27 cellular contexts compared by ENCODE assay signal in genomic region chr11:90836031-90836430, GRCh38.
"Had no signal": no experiment of that assay in that cellular context is flagged by ENCODE, and none has a peak within 500 bp of the region (broad histone marks: within the 10 kb centered on the region; RNA-seq: fewer than 3 reads in every experiment).

No MANE protein-coding gene starts in this region.

- H3K36me3 Mint-ChIP-seq: activated naive CD4-positive, alpha-beta T cell treated with anti-CD3 and anti-CD28 coated beads, Interleukin-2, amount 10 ng/mL, durations not matched to agents 7 days and 5 days; activated naive CD4-positive, alpha-beta T cell treated with anti-CD3 and anti-CD28 coated beads, Interleukin-2, amount 50 U/mL, for 72 hours; activated naive CD8-positive, alpha-beta T cell treated with anti-CD3 and anti-CD28 coated beads, Interleukin-2, amount 10 ng/mL, durations not matched to agents 7 days and 5 days; brain had no signal

- H3K9me3 Mint-ChIP-seq: activated naive CD4-positive, alpha-beta T cell treated with anti-CD3 and anti-CD28 coated beads, Interleukin-2, amount 10 ng/mL, durations not matched to agents 7 days and 5 days; activated naive CD8-positive, alpha-beta T cell treated with anti-CD3 and anti-CD28 coated beads, Interleukin-2, amount 10 ng/mL, durations not matched to agents 7 days and 5 days; activated T-cell treated with anti-CD3 and anti-CD28 coated beads, Interleukin-2, amount 50 U/mL, for 24 hours; activated T-cell treated with anti-CD3 and anti-CD28 coated beads, Interleukin-2, amount 50 U/mL, for 72 hours had no signal

- H3K4me3 ChIP-seq: ascending aorta, breast epithelium, cardiac muscle cell, colonic mucosa had no signal

- H3K4me3 Mint-ChIP-seq: activated CD4-positive, alpha-beta memory T cell treated with anti-CD3 and anti-CD28 coated beads, Interleukin-2, amount 10 ng/mL, durations not matched to agents 7 days and 5 days; activated CD4-positive, alpha-beta T cell treated with anti-CD3 and anti-CD28 coated beads for 36 hours; activated CD4-positive, alpha-beta T cell treated with anti-CD3 and anti-CD28 coated beads, Interleukin-2, amount 10 ng/mL, durations not matched to agents 7 days and 5 days; activated naive CD4-positive, alpha-beta T cell treated with anti-CD3 and anti-CD28 coated beads, Interleukin-2, amount 10 ng/mL, durations not matched to agents 7 days and 5 days; activated naive CD8-positive, alpha-beta T cell treated with anti-CD3 and anti-CD28 coated beads, Interleukin-2, amount 10 ng/mL, durations not matched to agents 7 days and 5 days; activated T-cell treated with anti-CD3 and anti-CD28 coated beads, Interleukin-2, amount 50 U/mL, for 24 hours; activated T-cell treated with anti-CD3 and anti-CD28 coated beads, Interleukin-2, amount 50 U/mL, for 72 hours; brain had no signal

- DNase-seq: activated CD4-positive, alpha-beta memory T cell treated with anti-CD3 and anti-CD28 coated beads, Interleukin-2, amount 10 ng/mL, durations not matched to agents 7 days and 5 days; activated CD4-positive, alpha-beta T cell treated with anti-CD3 and anti-CD28 coated beads for 36 hours; activated CD4-positive, alpha-beta T cell treated with anti-CD3 and anti-CD28 coated beads, Interleukin-2, amount 10 ng/mL, durations not matched to agents 7 days and 5 days; activated CD4-positive, alpha-beta T cell treated with anti-CD3 and anti-CD28 coated beads, Interleukin-2, amount 50 U/mL, for 4 hours; activated CD4-positive, CD25-positive, alpha-beta regulatory T cell; activated CD4-positive, CD25-positive, alpha-beta regulatory T cell treated with anti-CD3 and anti-CD28 coated beads, Interleukin-2, amount 50 U/mL, for 72 hours; activated CD8-positive, alpha-beta memory T cell treated with anti-CD3 and anti-CD28 coated beads, Interleukin-2, amount 50 U/mL, for 48 hours; activated gamma-delta T cell; activated naive CD4-positive, alpha-beta T cell; activated naive CD4-positive, alpha-beta T cell treated with anti-CD3 and anti-CD28 coated beads, Interleukin-2, amount 10 ng/mL, durations not matched to agents 7 days and 5 days; activated naive CD8-positive, alpha-beta T cell treated with anti-CD3 and anti-CD28 coated beads, Interleukin-2, amount 10 ng/mL, durations not matched to agents 7 days and 5 days; activated T-cell treated with anti-CD3 and anti-CD28 coated beads for 4 hours; activated T-cell treated with anti-CD3 and anti-CD28 coated beads, Interleukin-2, amount 50 U/mL, for 24 hours; activated T-cell treated with anti-CD3 and anti-CD28 coated beads, Interleukin-2, amount 50 U/mL, for 72 hours; central memory CD4-positive, alpha-beta T cell; cerebellar nuclear complex; colonic mucosa; effector CD8-positive, alpha-beta T cell; foreskin fibroblast; head of caudate nucleus; T-helper 2 cell had no signal

- H3K36me3 ChIP-seq: ascending aorta, breast epithelium, cardiac muscle cell, colonic mucosa had no signal

- H3K27ac Mint-ChIP-seq: activated CD4-positive, alpha-beta memory T cell treated with anti-CD3 and anti-CD28 coated beads, Interleukin-2, amount 10 ng/mL, durations not matched to agents 7 days and 5 days; activated CD4-positive, alpha-beta T cell treated with anti-CD3 and anti-CD28 coated beads for 36 hours; activated CD4-positive, alpha-beta T cell treated with anti-CD3 and anti-CD28 coated beads, Interleukin-2, amount 10 ng/mL, durations not matched to agents 7 days and 5 days; activated naive CD4-positive, alpha-beta T cell treated with anti-CD3 and anti-CD28 coated beads, Interleukin-2, amount 10 ng/mL, durations not matched to agents 7 days and 5 days; activated naive CD4-positive, alpha-beta T cell treated with anti-CD3 and anti-CD28 coated beads, Interleukin-2, amount 50 U/mL, for 72 hours; activated naive CD8-positive, alpha-beta T cell treated with anti-CD3 and anti-CD28 coated beads, Interleukin-2, amount 10 ng/mL, durations not matched to agents 7 days and 5 days; activated T-cell treated with anti-CD3 and anti-CD28 coated beads, Interleukin-2, amount 50 U/mL, for 24 hours; activated T-cell treated with anti-CD3 and anti-CD28 coated beads, Interleukin-2, amount 50 U/mL, for 72 hours; brain had no signal

- H3K27ac ChIP-seq: ascending aorta, breast epithelium, cardiac muscle cell, colonic mucosa had no signal

- H3K4me1 ChIP-seq: ascending aorta, breast epithelium, colonic mucosa had no signal

- H3K27me3 Mint-ChIP-seq: activated CD4-positive, alpha-beta memory T cell treated with anti-CD3 and anti-CD28 coated beads, Interleukin-2, amount 10 ng/mL, durations not matched to agents 7 days and 5 days; activated CD4-positive, alpha-beta T cell treated with anti-CD3 and anti-CD28 coated beads for 36 hours; activated CD4-positive, alpha-beta T cell treated with anti-CD3 and anti-CD28 coated beads, Interleukin-2, amount 10 ng/mL, durations not matched to agents 7 days and 5 days; activated naive CD4-positive, alpha-beta T cell treated with anti-CD3 and anti-CD28 coated beads, Interleukin-2, amount 10 ng/mL, durations not matched to agents 7 days and 5 days; activated naive CD8-positive, alpha-beta T cell treated with anti-CD3 and anti-CD28 coated beads, Interleukin-2, amount 10 ng/mL, durations not matched to agents 7 days and 5 days; activated T-cell treated with anti-CD3 and anti-CD28 coated beads, Interleukin-2, amount 50 U/mL, for 24 hours; brain had no signal

- H3K27me3 ChIP-seq: ascending aorta, breast epithelium, cardiac muscle cell, colonic mucosa had no signal

- ATAC-seq: activated CD4-positive, alpha-beta T cell treated with anti-CD3 and anti-CD28 coated beads for 36 hours; activated naive CD4-positive, alpha-beta T cell treated with anti-CD3 and anti-CD28 coated beads, Interleukin-2, amount 50 U/mL, for 72 hours; activated T-cell treated with anti-CD3 and anti-CD28 coated beads, Interleukin-2, amount 50 U/mL, for 72 hours; esophagus mucosa had no signal

- H3K9me3 ChIP-seq: ascending aorta, breast epithelium, colonic mucosa had no signal

- H3K4me1 Mint-ChIP-seq: activated CD4-positive, alpha-beta memory T cell treated with anti-CD3 and anti-CD28 coated beads, Interleukin-2, amount 10 ng/mL, durations not matched to agents 7 days and 5 days; activated CD4-positive, alpha-beta T cell treated with anti-CD3 and anti-CD28 coated beads for 36 hours; activated CD4-positive, alpha-beta T cell treated with anti-CD3 and anti-CD28 coated beads, Interleukin-2, amount 10 ng/mL, durations not matched to agents 7 days and 5 days; activated naive CD4-positive, alpha-beta T cell treated with anti-CD3 and anti-CD28 coated beads, Interleukin-2, amount 10 ng/mL, durations not matched to agents 7 days and 5 days; activated naive CD8-positive, alpha-beta T cell treated with anti-CD3 and anti-CD28 coated beads, Interleukin-2, amount 10 ng/mL, durations not matched to agents 7 days and 5 days had no signal
